In genomic region chr7:112481833-112482669, GRCh38 we compare ENCODE assay signal across 8 cellular contexts.
DNase-seq lines count a peak whose midpoint lies in the region; ATAC-seq and TF ChIP-seq lines count a peak whose summit lies in the region.

No MANE protein-coding gene starts in this region.

- DNase-seq in ELF-1 (ENCODE audit: low read depth, low spot score) = peak; percentile 83
- DNase-seq in SIG-M5 treated with dmso at 0.1 percent for 504 hours (lab: John Stamatoyannopoulos, UW; ENCODE audit: unreplicated experiment) = peak; percentile 75
- DNase-seq in fibroblast of pulmonary artery (ENCODE audit: low read depth) = peak; percentile 67
- no peak for DNase-seq in NCI-H1930 (lab: John Stamatoyannopoulos, UW)
- no peak for DNase-seq in nephron progenitor cell
- DNase-seq in NCI-H446 (lab: John Stamatoyannopoulos, UW) = no peak

- H3K27ac Mint-ChIP-seq in nephron progenitor cell = no peak overlapping the region

- H3K27me3 Mint-ChIP-seq in nephron progenitor cell (ENCODE audit: low read depth, poor library complexity) = no peaks in the 10 kb centered on the region

- H3K36me3 ChIP-seq in rectal smooth muscle tissue (ENCODE audit: control insufficient read depth, insufficient read depth, low read length) = peaks cover 3% of the 10 kb centered on the region

- H3K9me3 Mint-ChIP-seq in nephron progenitor cell = no peaks in the 10 kb centered on the region

- no peak overlapping the region for H3K9ac ChIP-seq in rectal smooth muscle tissue (ENCODE audit: low read length)

- H3K4me1 ChIP-seq in rectal smooth muscle tissue (ENCODE audit: control insufficient read depth, insufficient read depth, low read length) = peaks cover 26% of the 10 kb centered on the region

- TF ChIP-seq CTCF in fibroblast of pulmonary artery (IDR thresholded peaks at IDR 0.05; ENCODE audit: low read length, missing control alignments) (no peak), nephron progenitor cell (IDR thresholded peaks at IDR 0.05) (no peak)

- H3K27me3 ChIP-seq in rectal smooth muscle tissue (ENCODE audit: control insufficient read depth, insufficient read depth, low read length) = no peaks in the 10 kb centered on the region

- H3K4me3 ChIP-seq in fibroblast of pulmonary artery (replicated peaks; ENCODE audit: low read depth, low read length) (no peak overlapping the region), rectal smooth muscle tissue (ENCODE audit: low read length) (no peak overlapping the region)

- H3K27ac ChIP-seq in rectal smooth muscle tissue (ENCODE audit: low read depth, low read length) = peak overlapping the region; percentile 51

- no peaks in the 10 kb centered on the region for H3K4me1 Mint-ChIP-seq in nephron progenitor cell

- no peak for ATAC-seq in GM21360 (IDR thresholded peaks at IDR 0.05; ENCODE audit: unreplicated experiment)

- peaks cover 11% of the 10 kb centered on the region for H3K36me3 Mint-ChIP-seq in nephron progenitor cell (ENCODE audit: low read depth)

- no peak overlapping the region for H3K4me3 Mint-ChIP-seq in nephron progenitor cell

Comparison
In these comparisons a context has a peak if more than half of its experiments do, and no peak if none do; other contexts are left out.
1. DNase-seq: peak in ELF-1 (single experiment), SIG-M5 treated with dmso at 0.1 percent for 504 hours (single experiment) and fibroblast of pulmonary artery (single experiment); none in NCI-H1930 (0 of 2), nephron progenitor cell (single experiment) and NCI-H446 (0 of 2).